19 cellular contexts compared by ENCODE assay signal in the genomic region with DNA sequence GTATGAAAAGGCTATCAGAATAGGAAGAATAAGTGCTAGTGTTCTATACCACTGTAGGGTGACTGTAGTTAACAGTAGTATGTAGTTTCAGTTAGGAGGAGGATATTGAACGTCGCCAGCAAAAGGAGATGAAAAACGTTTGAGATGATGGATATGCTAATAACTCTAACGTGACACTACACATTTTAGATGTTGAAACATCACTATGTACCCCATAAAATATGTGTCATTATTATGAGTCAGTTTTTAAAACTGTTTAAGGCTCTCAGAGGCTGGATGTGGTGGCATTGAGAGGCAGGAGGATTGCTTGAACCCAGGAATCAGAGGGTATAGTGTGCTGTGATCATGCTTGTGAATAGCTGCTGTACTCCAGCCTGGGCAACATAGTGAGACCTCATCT. TPM values are rescaled to one million over a fixed set of nuclear protein-coding genes. Genes with fewer than 3 reads are reported as not detected.
"Had no signal": no experiment of that assay in that cellular context is flagged by ENCODE, and none has a peak within 500 bp of the region (broad histone marks: within the 10 kb centered on the region; RNA-seq: fewer than 3 reads in every experiment).

No MANE protein-coding gene starts in this region.

- H2AFZ ChIP-seq: neural progenitor cell, parathyroid adenoma had no signal

- H3K4me3 ChIP-seq: neural progenitor cell, tibial artery, uterus had no signal

- H3K4me2 ChIP-seq: neural progenitor cell had no signal

- H3K9me3 ChIP-seq: tibial artery, uterus had no signal

- H3K36me3 ChIP-seq: neural progenitor cell, uterus had no signal

- ATAC-seq: activated T-cell treated with anti-CD3 and anti-CD28 coated beads, Interleukin-2, amount 50 U/mL, for 72 hours; left lobe of liver had no signal

- H3K4me3 Mint-ChIP-seq: activated CD4-positive, alpha-beta T cell treated with anti-CD3 and anti-CD28 coated beads, Interleukin-2, amount 10 ng/mL, durations not matched to agents 7 days and 5 days; activated naive CD8-positive, alpha-beta T cell treated with anti-CD3 and anti-CD28 coated beads for 36 hours; activated T-cell treated with anti-CD3 and anti-CD28 coated beads, Interleukin-2, amount 50 U/mL, for 72 hours; neural progenitor cell had no signal

- H3K27me3 Mint-ChIP-seq: activated CD4-positive, alpha-beta T cell treated with anti-CD3 and anti-CD28 coated beads, Interleukin-2, amount 10 ng/mL, durations not matched to agents 7 days and 5 days; activated naive CD8-positive, alpha-beta T cell treated with anti-CD3 and anti-CD28 coated beads for 36 hours; naive B cell had no signal

- H3K27ac Mint-ChIP-seq: activated CD4-positive, alpha-beta T cell treated with anti-CD3 and anti-CD28 coated beads, Interleukin-2, amount 10 ng/mL, durations not matched to agents 7 days and 5 days; activated naive CD8-positive, alpha-beta T cell treated with anti-CD3 and anti-CD28 coated beads for 36 hours; activated T-cell treated with anti-CD3 and anti-CD28 coated beads, Interleukin-2, amount 50 U/mL, for 72 hours; neural progenitor cell had no signal

- H3K79me2 ChIP-seq: parathyroid adenoma had no signal

- FAIRE-seq: TTC549 had no signal

- H3K9ac ChIP-seq: neural progenitor cell, parathyroid adenoma had no signal

- H3K27ac ChIP-seq: epithelial cell of prostate, neural progenitor cell, parathyroid adenoma, tibial artery, uterus had no signal

- H3K4me1 Mint-ChIP-seq: activated CD4-positive, alpha-beta T cell treated with anti-CD3 and anti-CD28 coated beads, Interleukin-2, amount 10 ng/mL, durations not matched to agents 7 days and 5 days; activated naive CD8-positive, alpha-beta T cell treated with anti-CD3 and anti-CD28 coated beads for 36 hours; neural progenitor cell had no signal

- DNase-seq: activated CD4-positive, alpha-beta T cell treated with anti-CD3 and anti-CD28 coated beads, Interleukin-2, amount 10 ng/mL, durations not matched to agents 7 days and 5 days; activated CD4-positive, CD25-positive, alpha-beta regulatory T cell; activated CD8-positive, alpha-beta memory T cell treated with anti-CD3 and anti-CD28 coated beads, Interleukin-2, amount 50 U/mL, for 48 hours; activated gamma-delta T cell; activated naive CD8-positive, alpha-beta T cell treated with anti-CD3 and anti-CD28 coated beads for 36 hours; activated T-cell treated with anti-CD3 and anti-CD28 coated beads, Interleukin-2, amount 50 U/mL, for 72 hours; islet precursor cell; naive B cell; stimulated activated CD4-positive, alpha-beta T cell treated with anti-CD3 and anti-CD28 coated beads, Interleukin-2, amount 100 ng/mL, for 48 hours; stimulated activated naive CD4-positive, alpha-beta T cell; T-helper 2 cell; tibial artery; uterus had no signal

- H3K4me1 ChIP-seq: neural progenitor cell, uterus had no signal

- H3K9me3 Mint-ChIP-seq: activated CD4-positive, alpha-beta T cell treated with anti-CD3 and anti-CD28 coated beads, Interleukin-2, amount 10 ng/mL, durations not matched to agents 7 days and 5 days; activated naive CD8-positive, alpha-beta T cell treated with anti-CD3 and anti-CD28 coated beads for 36 hours; activated T-cell treated with anti-CD3 and anti-CD28 coated beads, Interleukin-2, amount 50 U/mL, for 72 hours; naive B cell; neural progenitor cell had no signal

- H3K27me3 ChIP-seq: neural progenitor cell, tibial artery, uterus had no signal

RNA-seq across cellular contexts. Expression of gene PPL, which starts 57.9 kb away (rescaled TPM):
- total RNA-seq: activated CD4-positive, alpha-beta T cell treated with anti-CD3 and anti-CD28 coated beads, Interleukin-2, amount 10 ng/mL, durations not matched to agents 7 days and 5 days; activated naive CD8-positive, alpha-beta T cell treated with anti-CD3 and anti-CD28 coated beads for 36 hours; mononuclear cell had no signal
